8 cellular contexts compared by ENCODE assay signal in the genomic region with DNA sequence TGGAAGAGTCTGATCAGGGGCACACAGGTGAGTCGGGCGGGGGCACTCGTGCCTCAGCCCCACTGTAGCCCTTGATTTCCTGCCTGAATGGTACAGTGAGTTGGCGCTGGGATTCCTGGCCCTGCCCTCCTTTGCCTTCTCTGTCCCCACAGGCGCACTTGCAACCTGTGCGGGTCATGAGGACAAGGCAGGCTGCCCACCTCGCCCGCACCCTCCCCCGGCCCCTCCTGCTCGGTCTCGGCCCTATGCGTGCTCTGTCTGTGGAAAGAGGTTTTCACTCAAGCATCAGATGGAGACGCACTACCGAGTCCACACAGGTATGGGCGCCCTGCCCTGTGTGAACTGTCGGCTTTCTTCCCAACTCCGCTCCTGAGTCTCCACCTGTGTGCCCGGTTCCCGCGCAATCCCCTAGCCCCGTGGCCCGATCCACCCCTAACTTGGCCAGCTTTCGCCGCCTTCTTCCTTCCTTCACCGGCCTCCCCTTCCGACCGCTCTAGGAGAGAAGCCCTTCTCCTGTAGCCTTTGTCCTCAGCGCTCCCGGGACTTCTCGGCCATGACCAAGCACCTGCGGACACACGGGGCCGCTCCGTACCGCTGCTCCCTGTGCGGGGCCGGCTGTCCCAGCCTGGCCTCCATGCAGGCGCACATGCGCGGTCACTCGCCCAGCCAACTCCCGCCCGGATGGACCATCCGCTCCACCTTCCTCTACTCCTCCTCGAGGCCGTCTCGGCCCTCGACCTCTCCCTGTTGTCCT. TPM values are rescaled to one million over a fixed set of nuclear protein-coding genes. Genes with fewer than 3 reads are reported as not detected.
A peak's percentile ranks its signal among the peaks of the same experiment; 100 is the strongest.
DNase-seq lines count a peak whose midpoint lies in the region; ATAC-seq, FAIRE-seq and TF ChIP-seq lines count a peak whose summit lies in the region.

No MANE protein-coding gene starts in this region.

- TF ChIP-seq CTCF in AG09309 (IDR thresholded peaks at IDR 0.05; ENCODE audit: control insufficient read depth, insufficient read depth, low read depth, low read length, missing control alignments) (no peak), upper lobe of left lung (IDR thresholded peaks at IDR 0.05) (no peak)

- no peak for FAIRE-seq in RCC 7860 (lab: Jason Lieb, UNC)

- H3K27me3 Mint-ChIP-seq in dendritic cell treated with granulocyte-macrophage colony-stimulating factor and Interleukin-4, amounts not matched to agents 40 ng/mL and 50 ng/mL, for 4 days, result peaks cover 26% of the 10 kb centered on the region
- H3K27me3 Mint-ChIP-seq in memory B cell, result no peaks in the 10 kb centered on the region

- H3K36me3 Mint-ChIP-seq in dendritic cell treated with granulocyte-macrophage colony-stimulating factor and Interleukin-4, amounts not matched to agents 40 ng/mL and 50 ng/mL, for 4 days (ENCODE audit: low read depth), result peaks cover 27% of the 10 kb centered on the region
- peaks cover 5% of the 10 kb centered on the region for H3K36me3 Mint-ChIP-seq in memory B cell

- peak; percentile 4 for ATAC-seq in GM21360 (IDR thresholded peaks at IDR 0.05; ENCODE audit: unreplicated experiment)
- no peak for ATAC-seq in memory B cell (ENCODE audit: low read depth)
- peak in 1 of 2 donors; percentile 49 for ATAC-seq in upper lobe of left lung (ENCODE audit: low FRiP score in 2 of 2)
- no peak for ATAC-seq in GM21576 (IDR thresholded peaks at IDR 0.05; ENCODE audit: unreplicated experiment)

- TF ChIP-seq EP300 in upper lobe of left lung (IDR thresholded peaks at IDR 0.05), result no peak

- WGBS in upper lobe of left lung, 2 donors, result 2 to 4% methylated on average over 21 to 40 of the region's 48 CpGs

- peaks cover 50% of the 10 kb centered on the region for H3K4me1 Mint-ChIP-seq in dendritic cell treated with granulocyte-macrophage colony-stimulating factor and Interleukin-4, amounts not matched to agents 40 ng/mL and 50 ng/mL, for 4 days (ENCODE audit: low read depth)
- peaks cover 46% of the 10 kb centered on the region for H3K4me1 Mint-ChIP-seq in memory B cell

- no peak for TF ChIP-seq POLR2A in upper lobe of left lung (IDR thresholded peaks at IDR 0.05)

- intact Hi-C loops in dendritic cell treated with granulocyte-macrophage colony-stimulating factor and Interleukin-4, amounts not matched to agents 40 ng/mL and 50 ng/mL, for 4 days (cut with micrococcal nuclease), result loop anchor here (2.0 kb wide), 1 partner anchor 33 kb away; a partner anchor contains a TSS

- H3K27ac Mint-ChIP-seq in dendritic cell treated with granulocyte-macrophage colony-stimulating factor and Interleukin-4, amounts not matched to agents 40 ng/mL and 50 ng/mL, for 4 days, result peak overlapping the region; percentile 87
- peak overlapping the region; percentile 94 for H3K27ac Mint-ChIP-seq in memory B cell

- H3K27me3 ChIP-seq in upper lobe of left lung, result no peaks in the 10 kb centered on the region

- peaks cover 0 to 15% (median 10%) of the 10 kb centered on the region in 4 donors for H3K36me3 ChIP-seq in upper lobe of left lung

- H3K4me3 ChIP-seq in AG09309 (ENCODE audit: control insufficient read depth, low read depth, low read length) (peak overlapping the region; percentile 94), upper lobe of left lung (peak overlapping the region; percentile 64 to 99 (median 90))

- no peaks in the 10 kb centered on the region for H3K9me3 Mint-ChIP-seq in dendritic cell treated with granulocyte-macrophage colony-stimulating factor and Interleukin-4, amounts not matched to agents 40 ng/mL and 50 ng/mL, for 4 days
- H3K9me3 Mint-ChIP-seq in memory B cell, result no peaks in the 10 kb centered on the region

- H3K4me3 Mint-ChIP-seq in dendritic cell treated with granulocyte-macrophage colony-stimulating factor and Interleukin-4, amounts not matched to agents 40 ng/mL and 50 ng/mL, for 4 days, result peak overlapping the region; percentile 91
- H3K4me3 Mint-ChIP-seq in memory B cell, result peak overlapping the region; percentile 92

- H3K4me1 ChIP-seq in upper lobe of left lung, result peaks cover 14 to 39% (median 28%) of the 10 kb centered on the region in 4 donors

- H3K9me3 ChIP-seq in upper lobe of left lung, result no peaks in the 10 kb centered on the region

- DNase-seq in AG09309 (ENCODE audit: low read depth) (no peak), RCC 7860 (ENCODE audit: low spot score) (peak; percentile 3), memory B cell (ENCODE audit: low spot score in 2 of 2) (no peak), upper lobe of left lung (peak; percentile 63 to 91), GDM1 (lab: John Stamatoyannopoulos, UW) (no peak)

- peak overlapping the region; percentile 84 to 97 (median 92) for H3K27ac ChIP-seq in upper lobe of left lung

RNA-seq across cellular contexts. Expression of a gene that starts 1.6 kb away (rescaled TPM):
- 10 to 100 TPM; 23.3 to 70.2 (median 37.3) TPM for total RNA-seq in upper lobe of left lung

RNA-seq across cellular contexts. Expression of a gene that starts 11.8 kb away (rescaled TPM):
- under 1 TPM in 3 of 6 donors, not detected in 3; 0.20 to 0.55 (median 0.30) TPM for total RNA-seq in upper lobe of left lung

RNA-seq across cellular contexts. Expression of a gene that starts 26.1 kb away (rescaled TPM):
- total RNA-seq in upper lobe of left lung, result 10 to 100 TPM in 5 of 6 donors, 1 to 10 TPM in 1; 6.4 to 28.4 (median 18.8) TPM

RNA-seq across cellular contexts. Expression of a gene that starts 29.1 kb away (rescaled TPM):
- 100 to 1,000 TPM in 1 of 6 donors, 10 to 100 TPM in 4, 1 to 10 TPM in 1; 8.5 to 157 (median 22.0) TPM for total RNA-seq in upper lobe of left lung

RNA-seq across cellular contexts. Expression of a gene that starts 29.3 kb away (rescaled TPM):
- total RNA-seq in upper lobe of left lung, result 10 to 100 TPM; 43.4 to 60.9 (median 54.5) TPM

Comparison
In these comparisons a context has a peak if more than half of its experiments do, and no peak if none do; other contexts are left out.
1. DNase-seq: peak in RCC 7860 (single experiment) and upper lobe of left lung (2 of 2); none in AG09309 (single experiment), memory B cell (0 of 2) and GDM1 (single experiment).